In genomic region chr11:22192642-22193347, GRCh38 we compare ENCODE assay signal across 8 cellular contexts. TPM values are rescaled to one million over a fixed set of nuclear protein-coding genes. Genes with fewer than 3 reads are reported as not detected.
DNase-seq lines count a peak whose midpoint lies in the region; ATAC-seq and TF ChIP-seq lines count a peak whose summit lies in the region.

ANO5 (plus strand) TSS chr11:22193085; CDS start chr11:22193493, 408 bp downstream.

- H3K4me3 ChIP-seq in BLaER1 treated with 17β-estradiol and CSF1 and Interleukin-3, amounts not matched to agents 10 nM and 100 nM: peak within 1 kb of the TSS; percentile 70 to 86 (median 74)
- peak within 1 kb of the TSS; percentile 68 to 82 (median 78) for H3K4me3 ChIP-seq in esophagus muscularis mucosa
- peak within 1 kb of the TSS; percentile 15 for H3K4me3 ChIP-seq in mucosa of descending colon

- peak; percentile 34 for TF ChIP-seq POLR2A in esophagus muscularis mucosa (IDR thresholded peaks at IDR 0.05; ENCODE audit: low read depth)

- ATAC-seq in GM19035 (IDR thresholded peaks at IDR 0.05; ENCODE audit: unreplicated experiment) (peak; percentile 62), HG03520 (IDR thresholded peaks at IDR 0.05; ENCODE audit: unreplicated experiment) (peak; percentile 30), SK-N-SH treated with all-trans-retinoic acid at 6 μM for 48 hours (peak; percentile 77), mucosa of descending colon (peak; percentile 94)

- 1% methylated on average over 46 of the region's 56 CpGs for WGBS in esophagus muscularis mucosa

- peak within 1 kb of the TSS; percentile 68 to 87 (median 76) for H3K9ac ChIP-seq in BLaER1 treated with 17β-estradiol and CSF1 and Interleukin-3, amounts not matched to agents 10 nM and 100 nM

- no peak for TF ChIP-seq CTCF in esophagus muscularis mucosa (IDR thresholded peaks at IDR 0.05)
- TF ChIP-seq CTCF in mucosa of descending colon (IDR thresholded peaks at IDR 0.05): no peak
- TF ChIP-seq CTCF in type B pancreatic cell (conservative IDR thresholded peaks at IDR 0.05): no peak

- H3K4me3 Mint-ChIP-seq in type B pancreatic cell: peak within 1 kb of the TSS; percentile 96

- intact Hi-C loops in esophagus muscularis mucosa (cut with DNase I): no loop called here
- intact Hi-C loops in mucosa of descending colon (cut with DNase I, micrococcal nuclease): no loop called here

- H3K27me3 ChIP-seq in BLaER1 treated with 17β-estradiol and CSF1 and Interleukin-3, amounts not matched to agents 10 nM and 100 nM: no peaks in the 10 kb centered on the region
- no peaks in the 10 kb centered on the region for H3K27me3 ChIP-seq in esophagus muscularis mucosa

- no peak for TF ChIP-seq EP300 in esophagus muscularis mucosa (IDR thresholded peaks at IDR 0.05)

- peak within 1 kb of the TSS; percentile 81 to 100 (median 98) for H3K4me2 ChIP-seq in BLaER1 treated with 17β-estradiol and CSF1 and Interleukin-3, amounts not matched to agents 10 nM and 100 nM

- H3K36me3 Mint-ChIP-seq in type B pancreatic cell: no peaks in the 10 kb centered on the region

- peak within 1 kb of the TSS; percentile 63 for H3K27ac Mint-ChIP-seq in type B pancreatic cell

- H3K27me3 Mint-ChIP-seq in type B pancreatic cell: peaks cover 24% of the 10 kb centered on the region

- no peaks in the 10 kb centered on the region for H3K36me3 ChIP-seq in BLaER1 treated with 17β-estradiol and CSF1 and Interleukin-3, amounts not matched to agents 10 nM and 100 nM
- H3K36me3 ChIP-seq in esophagus muscularis mucosa (no peaks in the 10 kb centered on the region), mucosa of descending colon (ENCODE audit: low read depth) (no peaks in the 10 kb centered on the region)

- DNase-seq in esophagus muscularis mucosa (ENCODE audit: extremely low spot score) (no peak), mucosa of descending colon (peak; percentile 79 to 86 (median 81)), type B pancreatic cell (ENCODE audit: extremely low spot score, unreplicated experiment) (peak; percentile 78), OCI-M2 (lab: John Stamatoyannopoulos, UW; ENCODE audit: unreplicated experiment) (no peak)

- H3K9me3 Mint-ChIP-seq in type B pancreatic cell: no peaks in the 10 kb centered on the region

- H4K20me1 ChIP-seq in BLaER1 treated with 17β-estradiol and CSF1 and Interleukin-3, amounts not matched to agents 10 nM and 100 nM: 0 out of 22 replicates have a peak, but pooled peaks cover 0 to 1% (median 0%) of the 10 kb centered on the region in 11 experiments

- H3K4me1 Mint-ChIP-seq in type B pancreatic cell (ENCODE audit: unreplicated experiment): peaks cover 14% of the 10 kb centered on the region

- peaks cover 16 to 33% (median 24%) of the 10 kb centered on the region in 10 experiments for H3K4me1 ChIP-seq in BLaER1 treated with 17β-estradiol and CSF1 and Interleukin-3, amounts not matched to agents 10 nM and 100 nM
- H3K4me1 ChIP-seq in esophagus muscularis mucosa: peaks cover 2 to 41% (median 40%) of the 10 kb centered on the region in 4 donors
- H3K4me1 ChIP-seq in mucosa of descending colon (ENCODE audit: low read depth): no peaks in the 10 kb centered on the region

- no peaks in the 10 kb centered on the region for H3K9me3 ChIP-seq in BLaER1 treated with 17β-estradiol and CSF1 and Interleukin-3, amounts not matched to agents 10 nM and 100 nM (replicated peaks in 1 of 11)
- H3K9me3 ChIP-seq in esophagus muscularis mucosa: no peaks in the 10 kb centered on the region
- H3K9me3 ChIP-seq in mucosa of descending colon: no peaks in the 10 kb centered on the region

- peak within 1 kb of the TSS; percentile 60 to 78 (median 73) for H3K27ac ChIP-seq in BLaER1 treated with 17β-estradiol and CSF1 and Interleukin-3, amounts not matched to agents 10 nM and 100 nM
- peak within 1 kb of the TSS; percentile 86 to 92 (median 88) for H3K27ac ChIP-seq in esophagus muscularis mucosa (replicated peaks in 1 of 4)

TF ChIP-seq in SK-N-SH treated with all-trans-retinoic acid at 6 μM for 48 hours, 23 proteins besides CTCF, POLR2A, EP300 and RAD21:
- TF ChIP-seq PATZ1 (CRISPR knock-in tag; IDR thresholded peaks at IDR 0.05; ENCODE audit: borderline replicate concordance) (no peak), ISL1 (CRISPR knock-in tag; IDR thresholded peaks at IDR 0.05) (no peak), SNAI2 (CRISPR knock-in tag; IDR thresholded peaks at IDR 0.05) (no peak), ZFP3 (CRISPR knock-in tag; IDR thresholded peaks at IDR 0.05) (no peak), TCF4 (CRISPR knock-in tag; IDR thresholded peaks at IDR 0.05; ENCODE audit: borderline replicate concordance) (no peak), CSDC2 (CRISPR knock-in tag; IDR thresholded peaks at IDR 0.05) (no peak), OSR1 (CRISPR knock-in tag; IDR thresholded peaks at IDR 0.05) (no peak), ZNF70 (CRISPR knock-in tag; IDR thresholded peaks at IDR 0.05) (no peak), POU6F1 (CRISPR knock-in tag; IDR thresholded peaks at IDR 0.05; ENCODE audit: borderline replicate concordance, low read depth) (no peak), TOX (CRISPR knock-in tag; IDR thresholded peaks at IDR 0.05; ENCODE audit: borderline replicate concordance) (no peak), PPARA (CRISPR knock-in tag; IDR thresholded peaks at IDR 0.05; ENCODE audit: borderline replicate concordance) (no peak), ESRRG (CRISPR knock-in tag; IDR thresholded peaks at IDR 0.05) (no peak), CSRNP3 (CRISPR knock-in tag; IDR thresholded peaks at IDR 0.05) (no peak), ZFP30 (CRISPR knock-in tag; IDR thresholded peaks at IDR 0.05) (no peak), GLIS3 (CRISPR knock-in tag; IDR thresholded peaks at IDR 0.05) (no peak)

RNA-seq across cellular contexts. Expression of gene ANO5, which starts in this region (rescaled TPM):
- total RNA-seq in esophagus muscularis mucosa: 10 to 100 TPM; 13.4 to 20.8 (median 17.2) TPM
- total RNA-seq in mucosa of descending colon: 10 to 100 TPM in 1 of 3 donors, 1 to 10 TPM in 2; 7.8 to 10.2 (median 9.9) TPM
- total RNA-seq in type B pancreatic cell (ENCODE audit: low replicate concordance): 4.1 and 4.3 TPM in 2 replicates

Comparison
In these comparisons a context has a peak if more than half of its experiments do, and no peak if none do; other contexts are left out.
1. H3K4me3 ChIP-seq: peak in every context shown above with its lines; median percentile 78 in esophagus muscularis mucosa; 74 in BLaER1 treated with 17β-estradiol and CSF1 and Interleukin-3, amounts not matched to agents 10 nM and 100 nM; 15 in mucosa of descending colon.
2. ATAC-seq: peak in every context shown above with its lines; median percentile 94 in mucosa of descending colon; 77 in SK-N-SH treated with all-trans-retinoic acid at 6 μM for 48 hours; 62 in GM19035; 30 in HG03520.
3. DNase-seq: peak in mucosa of descending colon (3 of 3) and type B pancreatic cell (single experiment); none in esophagus muscularis mucosa (single experiment) and OCI-M2 (single experiment).